In genomic region chr22:48893288-48894063, GRCh38 we compare ENCODE assay signal across 1 cellular context.
TF ChIP-seq lines count a peak whose summit lies in the region.

No MANE protein-coding gene starts in this region.

TF ChIP-seq in H1, 55 proteins besides CTCF, POLR2A, EP300 and RAD21 (continued from another document):
- TF ChIP-seq CHD2 (IDR thresholded peaks at IDR 0.05; ENCODE audit: low read length), result no peak
- TF ChIP-seq KDM1A (IDR thresholded peaks at IDR 0.05; ENCODE audit: borderline replicate concordance, low read length), result no peak
- TF ChIP-seq EGR1 (IDR thresholded peaks at IDR 0.05; ENCODE audit: borderline replicate concordance, low read depth, low read length), result no peak
- TF ChIP-seq CHD7 (IDR thresholded peaks at IDR 0.05; ENCODE audit: insufficient replicate concordance, low read length), result no peak
- no peak for TF ChIP-seq HDAC2 (IDR thresholded peaks at IDR 0.05; ENCODE audit: borderline replicate concordance in 1 of 2, low read depth in 2 of 2, low read length in 2 of 2)
- no peak for TF ChIP-seq JUN (IDR thresholded peaks at IDR 0.05; ENCODE audit: low read depth, low read length)
- no peak for TF ChIP-seq FOSL1 (IDR thresholded peaks at IDR 0.05; ENCODE audit: insufficient read depth, low read depth, low read length)
- TF ChIP-seq PHF8 (conservative IDR thresholded peaks at IDR 0.05; ENCODE audit: low read depth, low read length), result no peak
- no peak for TF ChIP-seq RFX5 (IDR thresholded peaks at IDR 0.05; ENCODE audit: borderline replicate concordance, low read depth, low read length)
- no peak for TF ChIP-seq SIX5 (IDR thresholded peaks at IDR 0.05; ENCODE audit: low read depth, low read length)
- TF ChIP-seq SP4 (IDR thresholded peaks at IDR 0.05; ENCODE audit: low read length), result no peak
- TF ChIP-seq RNF2 (IDR thresholded peaks at IDR 0.05; ENCODE audit: borderline replicate concordance, low read depth, low read length, missing control alignments, poor library complexity, severe bottlenecking), result no peak
TF ChIP-seq in H1: peak in this region for 0.
